8 cellular contexts compared by ENCODE assay signal in the genomic region with DNA sequence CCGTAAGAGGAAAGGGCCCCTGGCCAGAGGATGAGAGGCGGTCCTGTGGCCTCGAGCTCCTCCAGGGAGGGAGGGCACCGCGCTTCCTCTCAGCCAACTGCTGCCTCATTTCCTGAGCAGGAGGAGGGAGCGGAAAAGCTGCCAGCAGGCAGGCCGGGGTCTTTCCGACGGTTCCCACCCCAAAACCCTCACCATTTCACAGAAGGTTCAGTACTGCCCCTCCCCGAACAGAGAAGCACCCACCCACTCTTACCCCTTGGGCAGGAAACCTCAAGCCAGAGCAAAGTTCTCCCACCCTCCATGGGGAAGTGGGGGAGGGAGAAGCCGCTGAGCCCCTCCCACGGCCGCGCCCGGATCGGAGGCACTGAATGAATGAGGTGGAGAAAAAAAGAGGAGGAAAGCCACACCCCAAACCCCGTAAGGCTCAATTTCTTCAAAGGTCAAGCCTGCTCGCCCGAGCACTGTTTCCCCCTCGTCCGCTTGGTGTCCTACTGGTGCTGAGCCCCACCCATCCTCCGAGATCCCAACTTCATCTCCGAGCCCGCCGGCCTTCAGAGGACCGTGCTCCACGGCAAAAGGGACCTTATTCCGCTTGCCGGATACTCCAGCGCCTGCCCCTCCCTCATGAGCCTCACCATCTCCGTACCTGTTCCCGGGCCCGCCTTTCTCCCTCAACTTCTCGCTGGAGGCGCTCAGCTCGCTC. TPM values are rescaled to one million over a fixed set of nuclear protein-coding genes. Genes with fewer than 3 reads are reported as not detected.
DNase-seq lines count a peak whose midpoint lies in the region; ATAC-seq and TF ChIP-seq lines count a peak whose summit lies in the region.

No MANE protein-coding gene starts in this region.

- no peaks in the 10 kb centered on the region for H3K9me3 Mint-ChIP-seq in activated T-helper 2 cell treated with anti-CD3 and anti-CD28 coated beads, Interferon-gamma antibody, Interleukin-2, Interleukin-4, amounts not matched to agents 10 μg/mL and 5 μg/mL and 100 μg/mL, durations not matched to agents 14 hours and 24 hours and 36 hours
- no peaks in the 10 kb centered on the region for H3K9me3 Mint-ChIP-seq in neural crest cell

- DNase-seq in C1 segment of cervical spinal cord (lab: John Stamatoyannopoulos, UW) (peak in 11 of 14 donors; percentile 32 to 80 (median 51)), GM19240 (ENCODE audit: insufficient read length, low spot score) (peak; percentile 43), RKO (ENCODE audit: low spot score) (peak; percentile 91), fibroblast of the aortic adventitia (ENCODE audit: low read depth) (peak; percentile 73), neural crest cell (ENCODE audit: low read depth, low spot score) (peak; percentile 30)
- DNase-seq in activated T-helper 2 cell treated with anti-CD3 and anti-CD28 coated beads, Interferon-gamma antibody, Interleukin-2, Interleukin-4, amounts not matched to agents 10 μg/mL and 5 μg/mL and 100 μg/mL, durations not matched to agents 14 hours and 24 hours and 36 hours (ENCODE audit: low spot score): peak; percentile 80

- no peaks in the 10 kb centered on the region for H3K9me3 ChIP-seq in stomach smooth muscle (ENCODE audit: control insufficient read depth in 2 of 2, low read length in 2 of 2)

- H3K4me3 ChIP-seq in fibroblast of the aortic adventitia (ENCODE audit: low read depth, low read length) (peak overlapping the region; percentile 100), stomach smooth muscle (ENCODE audit: low read length in 2 of 2) (peak overlapping the region; percentile 95)

- no peaks in the 10 kb centered on the region for H3K27me3 Mint-ChIP-seq in activated T-helper 2 cell treated with anti-CD3 and anti-CD28 coated beads, Interferon-gamma antibody, Interleukin-2, Interleukin-4, amounts not matched to agents 10 μg/mL and 5 μg/mL and 100 μg/mL, durations not matched to agents 14 hours and 24 hours and 36 hours (ENCODE audit: low read depth)
- peaks cover 12% of the 10 kb centered on the region for H3K27me3 Mint-ChIP-seq in neural crest cell (ENCODE audit: low read depth)

- peak; percentile 25 for ATAC-seq in HG03520 (IDR thresholded peaks at IDR 0.05; ENCODE audit: unreplicated experiment)

- peaks cover 50% of the 10 kb centered on the region for H3K4me1 Mint-ChIP-seq in activated T-helper 2 cell treated with anti-CD3 and anti-CD28 coated beads, Interferon-gamma antibody, Interleukin-2, Interleukin-4, amounts not matched to agents 10 μg/mL and 5 μg/mL and 100 μg/mL, durations not matched to agents 14 hours and 24 hours and 36 hours (ENCODE audit: low read depth)
- H3K4me1 Mint-ChIP-seq in neural crest cell: peaks cover 60% of the 10 kb centered on the region

- H3K27me3 ChIP-seq in stomach smooth muscle (ENCODE audit: control insufficient read depth in 1 of 2, insufficient read depth in 2 of 2, low read length in 2 of 2): no peaks in the 10 kb centered on the region

- peak overlapping the region; percentile 99 for H3K4me3 Mint-ChIP-seq in activated T-helper 2 cell treated with anti-CD3 and anti-CD28 coated beads, Interferon-gamma antibody, Interleukin-2, Interleukin-4, amounts not matched to agents 10 μg/mL and 5 μg/mL and 100 μg/mL, durations not matched to agents 14 hours and 24 hours and 36 hours (ENCODE audit: low read depth)
- H3K4me3 Mint-ChIP-seq in neural crest cell: peak overlapping the region; percentile 100

- intact Hi-C loops in activated T-helper 2 cell treated with anti-CD3 and anti-CD28 coated beads, Interferon-gamma antibody, Interleukin-2, Interleukin-4, amounts not matched to agents 10 μg/mL and 5 μg/mL and 100 μg/mL, durations not matched to agents 14 hours and 24 hours and 36 hours (cut with micrococcal nuclease): loop anchor here (1.0 to 5.0 kb wide), 8 partner anchors 11 to 512 kb away; a partner anchor contains a TSS

- H3K27ac ChIP-seq in stomach smooth muscle (ENCODE audit: low read length): peak overlapping the region; percentile 86

- TF ChIP-seq CTCF in fibroblast of the aortic adventitia (IDR thresholded peaks at IDR 0.05; ENCODE audit: insufficient read depth, low read length): peak; percentile 4
- TF ChIP-seq CTCF in neural crest cell (conservative IDR thresholded peaks at IDR 0.05): no peak

- H3K36me3 ChIP-seq in stomach smooth muscle (ENCODE audit: control insufficient read depth in 2 of 2, insufficient read depth in 2 of 2, low read length in 2 of 2): peaks cover 0 to 2% of the 10 kb centered on the region in 2 donors

- peaks cover 42% of the 10 kb centered on the region for H3K4me1 ChIP-seq in stomach smooth muscle (ENCODE audit: control insufficient read depth, insufficient read depth, low read length)

- peak overlapping the region; percentile 87 to 89 for H3K9ac ChIP-seq in stomach smooth muscle (ENCODE audit: low read length in 2 of 2)

- peak overlapping the region; percentile 98 for H3K27ac Mint-ChIP-seq in activated T-helper 2 cell treated with anti-CD3 and anti-CD28 coated beads, Interferon-gamma antibody, Interleukin-2, Interleukin-4, amounts not matched to agents 10 μg/mL and 5 μg/mL and 100 μg/mL, durations not matched to agents 14 hours and 24 hours and 36 hours
- H3K27ac Mint-ChIP-seq in neural crest cell (ENCODE audit: unreplicated experiment): peak overlapping the region; percentile 98

- peaks cover 47% of the 10 kb centered on the region for H3K36me3 Mint-ChIP-seq in activated T-helper 2 cell treated with anti-CD3 and anti-CD28 coated beads, Interferon-gamma antibody, Interleukin-2, Interleukin-4, amounts not matched to agents 10 μg/mL and 5 μg/mL and 100 μg/mL, durations not matched to agents 14 hours and 24 hours and 36 hours (ENCODE audit: low read depth)
- peaks cover 2% of the 10 kb centered on the region for H3K36me3 Mint-ChIP-seq in neural crest cell (ENCODE audit: low read depth)

RNA-seq across cellular contexts. Expression of a gene that starts 9.4 kb away (rescaled TPM):
- total RNA-seq in activated T-helper 2 cell treated with anti-CD3 and anti-CD28 coated beads, Interferon-gamma antibody, Interleukin-2, Interleukin-4, amounts not matched to agents 10 μg/mL and 5 μg/mL and 100 μg/mL, durations not matched to agents 14 hours and 24 hours and 36 hours: 696 and 759 TPM in 2 replicates
- total RNA-seq in fibroblast of the aortic adventitia (ENCODE audit: low replicate concordance) (427 and 649 TPM in 2 replicates), neural crest cell (364 and 373 TPM in 2 replicates)

RNA-seq across cellular contexts. Expression of a gene that starts 23.6 kb away (rescaled TPM):
- not detected in 2 replicates for total RNA-seq in activated T-helper 2 cell treated with anti-CD3 and anti-CD28 coated beads, Interferon-gamma antibody, Interleukin-2, Interleukin-4, amounts not matched to agents 10 μg/mL and 5 μg/mL and 100 μg/mL, durations not matched to agents 14 hours and 24 hours and 36 hours
- not detected in 2 replicates for total RNA-seq in fibroblast of the aortic adventitia (ENCODE audit: low replicate concordance)
- total RNA-seq in neural crest cell: not detected in 2 replicates

RNA-seq across cellular contexts. Expression of a gene that starts 27.6 kb away (rescaled TPM):
- total RNA-seq in activated T-helper 2 cell treated with anti-CD3 and anti-CD28 coated beads, Interferon-gamma antibody, Interleukin-2, Interleukin-4, amounts not matched to agents 10 μg/mL and 5 μg/mL and 100 μg/mL, durations not matched to agents 14 hours and 24 hours and 36 hours: 0.05 and 0.07 TPM in 2 replicates
- total RNA-seq in fibroblast of the aortic adventitia (ENCODE audit: low replicate concordance): 0.09 TPM in 1 of 2 replicates, not detected in the other
- total RNA-seq in neural crest cell: 0.05 TPM in 1 of 2 replicates, not detected in the other

RNA-seq across cellular contexts. Expression of a gene that starts 38.3 kb away (rescaled TPM):
- total RNA-seq in activated T-helper 2 cell treated with anti-CD3 and anti-CD28 coated beads, Interferon-gamma antibody, Interleukin-2, Interleukin-4, amounts not matched to agents 10 μg/mL and 5 μg/mL and 100 μg/mL, durations not matched to agents 14 hours and 24 hours and 36 hours: 259 and 263 TPM in 2 replicates
- total RNA-seq in fibroblast of the aortic adventitia (ENCODE audit: low replicate concordance) (115 and 121 TPM in 2 replicates), neural crest cell (256 and 258 TPM in 2 replicates)

Comparison
In these comparisons a context has a peak if more than half of its experiments do, and no peak if none do; other contexts are left out.
1. Peak in every context shown above with its lines: DNase-seq, ATAC-seq, H3K4me3 ChIP-seq and H3K27ac ChIP-seq.
2. DNase-seq: peak in every context shown above with its lines; median percentile 91 in RKO; 80 in activated T-helper 2 cell treated with anti-CD3 and anti-CD28 coated beads, Interferon-gamma antibody, Interleukin-2, Interleukin-4, amounts not matched to agents 10 μg/mL and 5 μg/mL and 100 μg/mL, durations not matched to agents 14 hours and 24 hours and 36 hours; 73 in fibroblast of the aortic adventitia; 51 in C1 segment of cervical spinal cord; 43 in GM19240; 30 in neural crest cell.